ENCODE assay signal across 8 cellular contexts in genomic region chr14:46490150-46490769, GRCh38.
DNase-seq lines count a peak whose midpoint lies in the region; ATAC-seq and TF ChIP-seq lines count a peak whose summit lies in the region.

No MANE protein-coding gene starts in this region.

- 0 out of 22 replicates have a peak, but pooled peaks cover 0 to 5% (median 0%) of the 10 kb centered on the region in 11 experiments for H3K9me3 ChIP-seq in BLaER1 treated with 17β-estradiol and CSF1 and Interleukin-3, amounts not matched to agents 10 nM and 100 nM (replicated peaks in 1 of 11)
- H3K9me3 ChIP-seq in Panc1 (ENCODE audit: control insufficient read depth, insufficient read depth, low read depth, low read length): no peaks in the 10 kb centered on the region; the same call in 1 of the 2 replicates
- H3K9me3 ChIP-seq in neural cell (ENCODE audit: low read length): no peaks in the 10 kb centered on the region

- peak; percentile 93 for ATAC-seq in GM19025 (IDR thresholded peaks at IDR 0.05; ENCODE audit: low read depth, unreplicated experiment)
- peak; percentile 65 for ATAC-seq in HG03108 (IDR thresholded peaks at IDR 0.05; ENCODE audit: unreplicated experiment)
- no peak for ATAC-seq in Panc1
- no peak for ATAC-seq in sciatic nerve

- no TSS peak for BruUV-seq in Panc1 (replicated peaks; lab: Mats Ljungman, UMichigan)

- CTCF ChIA-PET in Panc1 (lab: Charles Lee): no interaction called here

- peak overlapping the region; percentile 14 to 67 (median 52); a peak in 21 of 22 replicates for H3K4me2 ChIP-seq in BLaER1 treated with 17β-estradiol and CSF1 and Interleukin-3, amounts not matched to agents 10 nM and 100 nM
- H3K4me2 ChIP-seq in neural cell (ENCODE audit: low read length): no peak overlapping the region

- H3K27me3 ChIP-seq in BLaER1 treated with 17β-estradiol and CSF1 and Interleukin-3, amounts not matched to agents 10 nM and 100 nM: no peaks in the 10 kb centered on the region
- H3K27me3 ChIP-seq in Panc1 (ENCODE audit: control insufficient read depth, insufficient read depth, low read length) (no peaks in the 10 kb centered on the region), neural cell (ENCODE audit: insufficient read depth, low read depth, low read length) (no peaks in the 10 kb centered on the region)

- intact Hi-C loops in Panc1 (cut with micrococcal nuclease; ENCODE audit: unreplicated experiment) (no loop called here), sciatic nerve (cut with DNase I) (no loop called here)

- H3K27ac ChIP-seq in BLaER1 treated with 17β-estradiol and CSF1 and Interleukin-3, amounts not matched to agents 10 nM and 100 nM: no peak overlapping the region
- no peak overlapping the region for H3K27ac ChIP-seq in Panc1 (ENCODE audit: low read length)
- H3K27ac ChIP-seq in neural cell (ENCODE audit: low read length): no peak overlapping the region

- no peak for TF ChIP-seq EP300 in neural cell (conservative IDR thresholded peaks at IDR 0.05; ENCODE audit: poor library complexity, severe bottlenecking)

- no peak for TF ChIP-seq RAD21 in neural cell (conservative IDR thresholded peaks at IDR 0.05)

- H3K4me1 ChIP-seq in BLaER1 treated with 17β-estradiol and CSF1 and Interleukin-3, amounts not matched to agents 10 nM and 100 nM: peaks cover 5 to 22% (median 15%) of the 10 kb centered on the region in 10 experiments; a peak in 17 of 20 replicates
- no peaks in the 10 kb centered on the region for H3K4me1 ChIP-seq in Panc1 (ENCODE audit: control insufficient read depth, insufficient read depth, low read length)

- in situ Hi-C loops in Panc1 (cut with HindIII; ENCODE audit: low pct_unique_long_range_greater_than_20kb, low sequenced_read_pairs): no loop called here

- TF ChIP-seq CTCF in Panc1 (IDR thresholded peaks at IDR 0.05) (peak; percentile 8; the same call in 1 of the 2 replicates), neural cell (IDR thresholded peaks at IDR 0.05; ENCODE audit: poor library complexity, severe bottlenecking) (peak; percentile 12)

- H4K20me1 ChIP-seq in BLaER1 treated with 17β-estradiol and CSF1 and Interleukin-3, amounts not matched to agents 10 nM and 100 nM: no peaks in the 10 kb centered on the region
- H4K20me1 ChIP-seq in neural cell (ENCODE audit: insufficient read depth): no peaks in the 10 kb centered on the region

- H3K9ac ChIP-seq in BLaER1 treated with 17β-estradiol and CSF1 and Interleukin-3, amounts not matched to agents 10 nM and 100 nM: no peak overlapping the region
- H3K9ac ChIP-seq in neural cell (ENCODE audit: low read length): no peak overlapping the region

- POLR2A ChIA-PET in Panc1 (lab: Charles Lee): no interaction called here

- H3F3A ChIP-seq in neural cell (ENCODE audit: insufficient read depth, low read length, poor library complexity, severe bottlenecking): no peaks in the 10 kb centered on the region

- H3K9me2 ChIP-seq in neural cell (ENCODE audit: insufficient read depth, low read length): no peaks in the 10 kb centered on the region

- H3K4me3 ChIP-seq in BLaER1 treated with 17β-estradiol and CSF1 and Interleukin-3, amounts not matched to agents 10 nM and 100 nM: no peak overlapping the region
- H3K4me3 ChIP-seq in Panc1 (ENCODE audit: low read depth in 2 of 2, low read length in 2 of 2) (no peak overlapping the region), neural cell (ENCODE audit: low read length) (no peak overlapping the region)

- H3K79me2 ChIP-seq in neural cell (replicated peaks; ENCODE audit: insufficient read depth, low read length): no peaks in the 10 kb centered on the region

- H2AFZ ChIP-seq in neural cell (ENCODE audit: low read depth, low read length): no peak overlapping the region

- H3K36me3 ChIP-seq in BLaER1 treated with 17β-estradiol and CSF1 and Interleukin-3, amounts not matched to agents 10 nM and 100 nM: no peaks in the 10 kb centered on the region
- H3K36me3 ChIP-seq in Panc1 (ENCODE audit: control insufficient read depth, insufficient read depth, low read length) (no peaks in the 10 kb centered on the region), neural cell (ENCODE audit: insufficient read depth, low read length) (no peaks in the 10 kb centered on the region)

- DNase-seq in Panc1 (ENCODE audit: low read depth, low spot score) (no peak), sciatic nerve (ENCODE audit: low spot score) (no peak), occipital lobe (lab: John Stamatoyannopoulos, UW) (no peak), AG08396 (ENCODE audit: low spot score) (no peak)

TF ChIP-seq in neural cell, 6 proteins besides CTCF, POLR2A, EP300 and RAD21:
- TF ChIP-seq REST (IDR thresholded peaks at IDR 0.05; ENCODE audit: borderline replicate concordance) (no peak), MXI1 (conservative IDR thresholded peaks at IDR 0.05; ENCODE audit: poor library complexity, severe bottlenecking) (no peak), SMC3 (conservative IDR thresholded peaks at IDR 0.05; ENCODE audit: poor library complexity) (no peak), POLR2AphosphoS5 (IDR thresholded peaks at IDR 0.05) (no peak), TAF1 (IDR thresholded peaks at IDR 0.05; ENCODE audit: low read depth) (no peak)

Comparison
In these comparisons a context has a peak if more than half of its experiments do, and no peak if none do; other contexts are left out.
1. ATAC-seq: peak in GM19025 (single experiment) and HG03108 (single experiment); none in Panc1 (single experiment) and sciatic nerve (single experiment).